ENCODE assay signal across 1 cellular context in the genomic region with DNA sequence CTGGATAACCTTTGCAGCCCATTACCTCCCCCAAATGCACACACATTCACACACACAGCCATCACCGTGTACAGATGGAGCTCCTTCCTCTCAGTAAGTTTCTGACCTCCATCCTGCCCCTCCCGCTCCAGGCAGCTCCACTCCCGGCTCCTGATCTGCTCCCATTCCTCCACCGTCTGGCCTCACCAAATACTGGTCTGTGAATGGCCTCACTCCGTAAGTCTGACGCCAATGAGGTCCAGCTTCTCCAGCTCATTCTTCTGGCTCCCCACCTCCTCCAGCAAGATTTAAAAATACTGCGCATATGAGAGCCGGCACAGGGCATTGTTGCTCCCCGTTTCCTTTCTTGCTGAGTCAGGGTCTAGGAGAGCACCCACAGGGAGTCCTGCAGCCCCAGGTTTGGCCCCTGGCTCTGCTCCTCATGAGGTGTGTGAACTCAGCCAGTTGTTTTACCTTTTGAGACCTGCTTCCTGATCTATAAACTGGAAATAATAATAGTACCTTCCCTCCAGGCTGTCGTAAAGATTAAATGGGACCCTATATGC.
TF ChIP-seq lines count a peak whose summit lies in the region.

No MANE protein-coding gene starts in this region.

TF ChIP-seq in H1, 55 proteins besides CTCF, POLR2A, EP300 and RAD21:
- no peak; the same call in 1 of the 2 replicates for TF ChIP-seq MAFK (IDR thresholded peaks at IDR 0.05; ENCODE audit: low read depth, low read length)
- TF ChIP-seq SP2 (IDR thresholded peaks at IDR 0.05; ENCODE audit: low read length) = no peak
- no peak for TF ChIP-seq SIX5 (IDR thresholded peaks at IDR 0.05; ENCODE audit: low read depth, low read length)
- no peak for TF ChIP-seq GABPA (IDR thresholded peaks at IDR 0.05; ENCODE audit: borderline replicate concordance, insufficient read depth, low read length)
- no peak for TF ChIP-seq POLR2AphosphoS5 (IDR thresholded peaks at IDR 0.05; ENCODE audit: low read depth, low read length)
- no peak for TF ChIP-seq SIN3A (conservative IDR thresholded peaks at IDR 0.05 in 1 of 2, IDR thresholded peaks at IDR 0.05 in 1 of 2; ENCODE audit: low read depth in 1 of 2, low read length in 2 of 2)
- no peak for TF ChIP-seq TAF7 (optimal IDR thresholded peaks at IDR 0.05; ENCODE audit: borderline replicate concordance, low read depth, low read length)
- TF ChIP-seq, protein P1, sequence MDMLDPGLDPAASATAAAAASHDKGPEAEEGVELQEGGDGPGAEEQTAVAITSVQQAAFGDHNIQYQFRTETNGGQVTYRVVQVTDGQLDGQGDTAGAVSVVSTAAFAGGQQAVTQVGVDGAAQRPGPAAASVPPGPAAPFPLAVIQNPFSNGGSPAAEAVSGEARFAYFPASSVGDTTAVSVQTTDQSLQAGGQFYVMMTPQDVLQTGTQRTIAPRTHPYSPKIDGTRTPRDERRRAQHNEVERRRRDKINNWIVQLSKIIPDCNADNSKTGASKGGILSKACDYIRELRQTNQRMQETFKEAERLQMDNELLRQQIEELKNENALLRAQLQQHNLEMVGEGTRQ (IDR thresholded peaks at IDR 0.05; ENCODE audit: low read length) = no peak
- TF ChIP-seq RFX5 (IDR thresholded peaks at IDR 0.05; ENCODE audit: borderline replicate concordance, low read depth, low read length) = no peak
- no peak for TF ChIP-seq NANOG (IDR thresholded peaks at IDR 0.05; ENCODE audit: insufficient read depth, low read depth, low read length, poor library complexity, severe bottlenecking)
- TF ChIP-seq KDM5A (IDR thresholded peaks at IDR 0.05; ENCODE audit: low read length) = no peak
- no peak for TF ChIP-seq RXRA (IDR thresholded peaks at IDR 0.05; ENCODE audit: insufficient read depth, low read depth, low read length)
- TF ChIP-seq YY1 (IDR thresholded peaks at IDR 0.05; ENCODE audit: low read depth, low read length) = no peak
- no peak for TF ChIP-seq CHD2 (IDR thresholded peaks at IDR 0.05; ENCODE audit: low read length)
- TF ChIP-seq, protein P2, sequence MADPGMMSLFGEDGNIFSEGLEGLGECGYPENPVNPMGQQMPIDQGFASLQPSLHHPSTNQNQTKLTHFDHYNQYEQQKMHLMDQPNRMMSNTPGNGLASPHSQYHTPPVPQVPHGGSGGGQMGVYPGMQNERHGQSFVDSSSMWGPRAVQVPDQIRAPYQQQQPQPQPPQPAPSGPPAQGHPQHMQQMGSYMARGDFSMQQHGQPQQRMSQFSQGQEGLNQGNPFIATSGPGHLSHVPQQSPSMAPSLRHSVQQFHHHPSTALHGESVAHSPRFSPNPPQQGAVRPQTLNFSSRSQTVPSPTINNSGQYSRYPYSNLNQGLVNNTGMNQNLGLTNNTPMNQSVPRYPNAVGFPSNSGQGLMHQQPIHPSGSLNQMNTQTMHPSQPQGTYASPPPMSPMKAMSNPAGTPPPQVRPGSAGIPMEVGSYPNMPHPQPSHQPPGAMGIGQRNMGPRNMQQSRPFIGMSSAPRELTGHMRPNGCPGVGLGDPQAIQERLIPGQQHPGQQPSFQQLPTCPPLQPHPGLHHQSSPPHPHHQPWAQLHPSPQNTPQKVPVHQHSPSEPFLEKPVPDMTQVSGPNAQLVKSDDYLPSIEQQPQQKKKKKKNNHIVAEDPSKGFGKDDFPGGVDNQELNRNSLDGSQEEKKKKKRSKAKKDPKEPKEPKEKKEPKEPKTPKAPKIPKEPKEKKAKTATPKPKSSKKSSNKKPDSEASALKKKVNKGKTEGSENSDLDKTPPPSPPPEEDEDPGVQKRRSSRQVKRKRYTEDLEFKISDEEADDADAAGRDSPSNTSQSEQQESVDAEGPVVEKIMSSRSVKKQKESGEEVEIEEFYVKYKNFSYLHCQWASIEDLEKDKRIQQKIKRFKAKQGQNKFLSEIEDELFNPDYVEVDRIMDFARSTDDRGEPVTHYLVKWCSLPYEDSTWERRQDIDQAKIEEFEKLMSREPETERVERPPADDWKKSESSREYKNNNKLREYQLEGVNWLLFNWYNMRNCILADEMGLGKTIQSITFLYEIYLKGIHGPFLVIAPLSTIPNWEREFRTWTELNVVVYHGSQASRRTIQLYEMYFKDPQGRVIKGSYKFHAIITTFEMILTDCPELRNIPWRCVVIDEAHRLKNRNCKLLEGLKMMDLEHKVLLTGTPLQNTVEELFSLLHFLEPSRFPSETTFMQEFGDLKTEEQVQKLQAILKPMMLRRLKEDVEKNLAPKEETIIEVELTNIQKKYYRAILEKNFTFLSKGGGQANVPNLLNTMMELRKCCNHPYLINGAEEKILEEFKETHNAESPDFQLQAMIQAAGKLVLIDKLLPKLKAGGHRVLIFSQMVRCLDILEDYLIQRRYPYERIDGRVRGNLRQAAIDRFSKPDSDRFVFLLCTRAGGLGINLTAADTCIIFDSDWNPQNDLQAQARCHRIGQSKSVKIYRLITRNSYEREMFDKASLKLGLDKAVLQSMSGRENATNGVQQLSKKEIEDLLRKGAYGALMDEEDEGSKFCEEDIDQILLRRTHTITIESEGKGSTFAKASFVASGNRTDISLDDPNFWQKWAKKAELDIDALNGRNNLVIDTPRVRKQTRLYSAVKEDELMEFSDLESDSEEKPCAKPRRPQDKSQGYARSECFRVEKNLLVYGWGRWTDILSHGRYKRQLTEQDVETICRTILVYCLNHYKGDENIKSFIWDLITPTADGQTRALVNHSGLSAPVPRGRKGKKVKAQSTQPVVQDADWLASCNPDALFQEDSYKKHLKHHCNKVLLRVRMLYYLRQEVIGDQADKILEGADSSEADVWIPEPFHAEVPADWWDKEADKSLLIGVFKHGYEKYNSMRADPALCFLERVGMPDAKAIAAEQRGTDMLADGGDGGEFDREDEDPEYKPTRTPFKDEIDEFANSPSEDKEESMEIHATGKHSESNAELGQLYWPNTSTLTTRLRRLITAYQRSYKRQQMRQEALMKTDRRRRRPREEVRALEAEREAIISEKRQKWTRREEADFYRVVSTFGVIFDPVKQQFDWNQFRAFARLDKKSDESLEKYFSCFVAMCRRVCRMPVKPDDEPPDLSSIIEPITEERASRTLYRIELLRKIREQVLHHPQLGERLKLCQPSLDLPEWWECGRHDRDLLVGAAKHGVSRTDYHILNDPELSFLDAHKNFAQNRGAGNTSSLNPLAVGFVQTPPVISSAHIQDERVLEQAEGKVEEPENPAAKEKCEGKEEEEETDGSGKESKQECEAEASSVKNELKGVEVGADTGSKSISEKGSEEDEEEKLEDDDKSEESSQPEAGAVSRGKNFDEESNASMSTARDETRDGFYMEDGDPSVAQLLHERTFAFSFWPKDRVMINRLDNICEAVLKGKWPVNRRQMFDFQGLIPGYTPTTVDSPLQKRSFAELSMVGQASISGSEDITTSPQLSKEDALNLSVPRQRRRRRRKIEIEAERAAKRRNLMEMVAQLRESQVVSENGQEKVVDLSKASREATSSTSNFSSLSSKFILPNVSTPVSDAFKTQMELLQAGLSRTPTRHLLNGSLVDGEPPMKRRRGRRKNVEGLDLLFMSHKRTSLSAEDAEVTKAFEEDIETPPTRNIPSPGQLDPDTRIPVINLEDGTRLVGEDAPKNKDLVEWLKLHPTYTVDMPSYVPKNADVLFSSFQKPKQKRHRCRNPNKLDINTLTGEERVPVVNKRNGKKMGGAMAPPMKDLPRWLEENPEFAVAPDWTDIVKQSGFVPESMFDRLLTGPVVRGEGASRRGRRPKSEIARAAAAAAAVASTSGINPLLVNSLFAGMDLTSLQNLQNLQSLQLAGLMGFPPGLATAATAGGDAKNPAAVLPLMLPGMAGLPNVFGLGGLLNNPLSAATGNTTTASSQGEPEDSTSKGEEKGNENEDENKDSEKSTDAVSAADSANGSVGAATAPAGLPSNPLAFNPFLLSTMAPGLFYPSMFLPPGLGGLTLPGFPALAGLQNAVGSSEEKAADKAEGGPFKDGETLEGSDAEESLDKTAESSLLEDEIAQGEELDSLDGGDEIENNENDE (IDR thresholded peaks at IDR 0.05; ENCODE audit: insufficient replicate concordance, low read length) = no peak
- TF ChIP-seq CBX5 (IDR thresholded peaks at IDR 0.05; ENCODE audit: low read depth, low read length) = no peak
- no peak for TF ChIP-seq CEBPB (IDR thresholded peaks at IDR 0.05; ENCODE audit: low read depth, low read length)
- no peak for TF ChIP-seq HDAC6 (IDR thresholded peaks at IDR 0.05; ENCODE audit: low read depth, low read length)
